In the genomic region with DNA sequence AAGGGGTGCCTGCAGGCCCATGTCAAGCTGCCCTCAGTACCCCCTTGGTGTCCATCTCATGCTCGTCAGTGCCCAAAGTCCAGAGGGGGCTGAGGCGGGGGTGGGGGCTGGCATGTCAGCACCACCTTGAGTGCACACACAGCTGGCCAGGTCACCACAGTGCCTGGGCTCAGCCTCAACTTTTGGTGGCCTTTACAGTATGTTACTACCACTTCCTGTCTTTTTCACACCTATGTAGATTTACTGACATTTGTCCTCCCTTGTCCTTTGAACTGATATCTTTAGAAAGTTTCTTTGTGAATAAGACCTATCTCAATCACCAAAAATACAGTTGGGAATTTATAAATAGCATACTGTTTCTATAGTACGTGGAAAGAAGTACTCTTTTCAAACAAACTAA, we compare ENCODE assay signal across 30 cellular contexts. TPM values are rescaled to one million over a fixed set of nuclear protein-coding genes. Genes with fewer than 3 reads are reported as not detected.
"Had no signal": no experiment of that assay in that cellular context is flagged by ENCODE, and none has a peak within 500 bp of the region (broad histone marks: within the 10 kb centered on the region; RNA-seq: fewer than 3 reads in every experiment).

No MANE protein-coding gene starts in this region.

- DNase-seq: activated B cell treated with CpG ODN at 0.5 μM for 24 hours; activated CD4-positive, alpha-beta memory T cell treated with anti-CD3 and anti-CD28 coated beads for 36 hours; activated CD4-positive, alpha-beta T cell treated with anti-CD3 and anti-CD28 coated beads, Interleukin-2, amount 10 ng/mL, durations not matched to agents 24 days and 14 days; activated CD8-positive, alpha-beta memory T cell treated with anti-CD3 and anti-CD28 coated beads, Interleukin-2, amount 10 ng/mL, durations not matched to agents 7 days and 5 days; activated CD8-positive, alpha-beta memory T cell treated with anti-CD3 and anti-CD28 coated beads, Interleukin-2, amount 50 U/mL, for 4 hours; activated CD8-positive, alpha-beta T cell treated with anti-CD3 and anti-CD28 coated beads, Interleukin-2, amount 10 ng/mL, durations not matched to agents 7 days and 5 days; activated effector memory CD4-positive, alpha-beta T cell treated with anti-CD3 and anti-CD28 coated beads, Interleukin-2, amount 50 U/mL, for 16 hours; activated naive CD4-positive, alpha-beta T cell treated with anti-CD3 and anti-CD28 coated beads for 36 hours; activated naive CD8-positive, alpha-beta T cell treated with anti-CD3 and anti-CD28 coated beads, Interleukin-2, amount 10 ng/mL, durations not matched to agents 7 days and 5 days; activated T-cell treated with anti-CD3 and anti-CD28 coated beads, Interleukin-2, amount 50 U/mL, for 1 hour; activated T-cell treated with anti-CD3 and anti-CD28 coated beads, Interleukin-2, amount 50 U/mL, for 48 hours; amniotic stem cell; anterior cingulate cortex; brain microvascular endothelial cell; dorsolateral prefrontal cortex; effector memory CD4-positive, alpha-beta T cell; endodermal cell; foreskin keratinocyte; gastrocnemius medialis; glutamatergic neuron; heart left ventricle; T-helper 17 cell; T1000; WERI-Rb-1 had no signal

- H3K9me3 ChIP-seq: esophagus muscularis mucosa, gastrocnemius medialis, heart left ventricle had no signal

- H3K27ac ChIP-seq: brain microvascular endothelial cell, coronary artery, dorsolateral prefrontal cortex, esophagus muscularis mucosa, foreskin keratinocyte, gastrocnemius medialis, heart left ventricle, WERI-Rb-1 had no signal

- H3K4me3 ChIP-seq: coronary artery, dorsolateral prefrontal cortex, esophagus muscularis mucosa, gastrocnemius medialis, heart left ventricle had no signal

- H3K4me1 ChIP-seq: esophagus muscularis mucosa, foreskin keratinocyte, gastrocnemius medialis, heart left ventricle had no signal

- H3K27me3 ChIP-seq: brain microvascular endothelial cell, dorsolateral prefrontal cortex, esophagus muscularis mucosa, foreskin keratinocyte, gastrocnemius medialis, heart left ventricle had no signal

- FAIRE-seq: astrocyte had no signal

- H3K36me3 ChIP-seq: brain microvascular endothelial cell, gastrocnemius medialis, heart left ventricle, WERI-Rb-1 had no signal

- ATAC-seq: activated CD4-positive, CD25-positive, alpha-beta regulatory T cell treated with anti-CD3 and anti-CD28 coated beads, Interleukin-2, amount 50 U/mL, for 24 hours; activated CD8-positive, alpha-beta memory T cell treated with anti-CD3 and anti-CD28 coated beads, Interleukin-2, amount 10 ng/mL, durations not matched to agents 7 days and 5 days; activated CD8-positive, alpha-beta T cell treated with anti-CD3 and anti-CD28 coated beads, Interleukin-2, amount 10 ng/mL, durations not matched to agents 7 days and 5 days; foreskin keratinocyte; gastrocnemius medialis; heart left ventricle; T-helper 17 cell had no signal

RNA-seq across cellular contexts. Expression of gene NPNT, which starts 58.7 kb away (rescaled TPM):
- total RNA-seq: activated B cell treated with CpG ODN at 0.5 μM for 24 hours; activated CD4-positive, alpha-beta memory T cell treated with anti-CD3 and anti-CD28 coated beads for 36 hours; activated CD4-positive, alpha-beta T cell treated with anti-CD3 and anti-CD28 coated beads, Interleukin-2, amount 10 ng/mL, durations not matched to agents 24 days and 14 days; activated CD8-positive, alpha-beta memory T cell treated with anti-CD3 and anti-CD28 coated beads for 36 hours; activated CD8-positive, alpha-beta memory T cell treated with anti-CD3 and anti-CD28 coated beads, Interleukin-2, amount 10 ng/mL, durations not matched to agents 7 days and 5 days; activated CD8-positive, alpha-beta T cell treated with anti-CD3 and anti-CD28 coated beads, Interleukin-2, amount 10 ng/mL, durations not matched to agents 7 days and 5 days; activated naive CD4-positive, alpha-beta T cell treated with anti-CD3 and anti-CD28 coated beads for 36 hours; activated naive CD8-positive, alpha-beta T cell treated with anti-CD3 and anti-CD28 coated beads, Interleukin-2, amount 10 ng/mL, durations not matched to agents 7 days and 5 days; activated T-helper 1 cell treated with anti-CD3 and anti-CD28 coated beads, Interleukin-12 subunit alpha, Interleukin-12 subunit beta, Interleukin-2, Interleukin-4 antibody, amounts not matched to agents 30 ng/mL and 10 ng/mL and 1 ng/mL, durations not matched to agents 14 hours and 24 hours and 36 hours; T-helper 17 cell had no signal
